In the genomic region with DNA sequence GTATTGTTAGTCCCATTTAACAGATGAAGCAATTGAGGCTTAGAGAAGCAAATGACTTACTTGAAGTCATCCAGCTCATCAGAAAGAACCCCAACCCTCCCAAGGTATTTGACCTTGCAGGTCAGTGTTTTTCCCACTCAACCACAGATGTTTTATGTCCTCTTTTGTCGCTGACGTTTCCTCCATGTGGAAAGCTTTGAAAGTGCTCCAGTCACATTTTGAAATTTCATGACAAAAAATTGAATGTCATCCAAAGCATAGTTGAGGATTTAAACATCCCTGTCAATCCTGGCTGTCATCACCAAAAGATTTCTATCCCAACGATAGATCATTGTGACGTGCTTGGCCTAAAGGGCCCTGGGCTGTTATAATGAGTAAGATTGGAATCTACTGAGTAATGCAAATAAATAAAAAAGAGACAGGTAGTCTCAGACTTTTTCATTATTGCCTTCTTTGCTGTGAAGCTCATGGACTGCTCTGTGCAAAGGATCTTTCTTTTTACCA, we compare ENCODE assay signal across 30 cellular contexts.
DNase-seq lines count a peak whose midpoint lies in the region; ATAC-seq, FAIRE-seq and TF ChIP-seq lines count a peak whose summit lies in the region.
"Had no signal": no experiment of that assay in that cellular context is flagged by ENCODE, and none has a peak within 500 bp of the region (broad histone marks: within the 10 kb centered on the region; RNA-seq: fewer than 3 reads in every experiment).

No MANE protein-coding gene starts in this region.

- H3K36me3 ChIP-seq in adrenal gland (replicated peaks in 1 of 2), result no peaks in the 10 kb centered on the region
- H3K36me3 ChIP-seq: heart left ventricle had no signal

- no peaks in the 10 kb centered on the region for H3K9me3 ChIP-seq in adrenal gland (replicated peaks in 1 of 3)
- H3K9me3 ChIP-seq: body of pancreas, heart left ventricle, testis had no signal

- no peak overlapping the region for H3K27ac ChIP-seq in adrenal gland
- H3K27ac ChIP-seq: body of pancreas, heart left ventricle, HL-60, PC-9, testis had no signal

- no peak for FAIRE-seq in HTR-8/SVneo (lab: Jason Lieb, UNC)
- FAIRE-seq: GM18507 had no signal

- TF ChIP-seq POLR2A in adrenal gland (IDR thresholded peaks at IDR 0.05), result no peak

- H3K4me3 ChIP-seq in epithelial cell of esophagus (ENCODE audit: low read length) (no peak overlapping the region), adrenal gland (no peak overlapping the region)
- H3K4me3 ChIP-seq: body of pancreas, heart left ventricle, PC-9, testis had no signal

- intact Hi-C loops in adrenal gland (cut with DNase I), result loop anchor here in 1 of 2 donors (10.0 kb wide), 1 partner anchor 100 kb away; a partner anchor contains a TSS

- no peaks in the 10 kb centered on the region for H3K27me3 ChIP-seq in adrenal gland
- H3K27me3 ChIP-seq: body of pancreas, heart left ventricle, testis had no signal

- DNase-seq in AG20443 (ENCODE audit: low spot score) (peak; percentile 61), HTR-8/SVneo (ENCODE audit: insufficient read length, low spot score) (peak; percentile 50), epithelial cell of esophagus (ENCODE audit: low read depth) (peak; percentile 85), left kidney (ENCODE audit: low read depth, low spot score) (peak; percentile 37), adrenal gland (no peak)
- DNase-seq: activated CD4-positive, alpha-beta T cell treated with anti-CD3 and anti-CD28 coated beads, Interleukin-2, amount 50 U/mL, for 48 hours; activated CD4-positive, CD25-positive, alpha-beta regulatory T cell treated with anti-CD3 and anti-CD28 coated beads, Interleukin-2, amount 50 U/mL, for 72 hours; activated T-cell treated with anti-CD3 and anti-CD28 coated beads, Interleukin-2, amount 50 U/mL, for 72 hours; body of pancreas; C1 segment of cervical spinal cord; cerebellar nuclear complex; COR-L47; DMS79; GF-D8; heart left ventricle; islet precursor cell; Karpas-422; naive B cell; NCI-H1417 treated with DMSO at 0.1 percent for 48 hours; NCI-H2081 treated with DMSO at 0.1 percent for 48 hours; NCI-H2227 treated with DMSO at 0.1 percent for 48 hours; NCI-H526 treated with DMSO at 0.1 percent for 48 hours; PC-9; SHP77; stimulated activated CD4-positive, alpha-beta T cell treated with anti-CD3 and anti-CD28 coated beads, Interleukin-2, amount 100 ng/mL, for 24 hours; testis had no signal

- 57 to 80% (median 64%) methylated on average over 4 of the region's 4 CpGs for WGBS in adrenal gland, 4 donors

- ATAC-seq in HG03571 (IDR thresholded peaks at IDR 0.05; ENCODE audit: unreplicated experiment) (no peak), HG02981 (IDR thresholded peaks at IDR 0.05; ENCODE audit: unreplicated experiment) (no peak)
- ATAC-seq: activated T-cell treated with anti-CD3 and anti-CD28 coated beads, Interleukin-2, amount 50 U/mL, for 72 hours; body of pancreas; heart left ventricle had no signal

- peaks cover 7 to 53% of the 10 kb centered on the region in 2 donors for H3K4me1 ChIP-seq in adrenal gland (replicated peaks in 1 of 2)

- TF ChIP-seq CTCF in epithelial cell of esophagus (IDR thresholded peaks at IDR 0.05; ENCODE audit: insufficient read depth, low read depth, low read length, missing control alignments) (no peak), adrenal gland (IDR thresholded peaks at IDR 0.05) (no peak)

Comparison
In these comparisons a context has a peak if more than half of its experiments do, and no peak if none do; other contexts are left out.
1. DNase-seq: peak in AG20443 (single experiment), HTR-8/SVneo (single experiment), epithelial cell of esophagus (single experiment) and left kidney (single experiment); none in adrenal gland (0 of 7).